8 cellular contexts compared by ENCODE assay signal in genomic region chr5:79612667-79613190, GRCh38. TPM values are rescaled to one million over a fixed set of nuclear protein-coding genes. Genes with fewer than 3 reads are reported as not detected.
A peak's percentile ranks its signal among the peaks of the same experiment; 100 is the strongest.
DNase-seq lines count a peak whose midpoint lies in the region; ATAC-seq and TF ChIP-seq lines count a peak whose summit lies in the region.

No MANE protein-coding gene starts in this region.

- DNase-seq in CD14-positive monocyte (ENCODE audit: low spot score) (no peak), MM.1S (no peak), cardiac fibroblast (ENCODE audit: low read depth in 2 of 2) (no peak), medulla oblongata (ENCODE audit: extremely low spot score) (peak; percentile 37), vagina (ENCODE audit: extremely low spot score in 2 of 2) (no peak), GDM1 (lab: John Stamatoyannopoulos, UW) (no peak), cerebellar cortex (ENCODE audit: low spot score) (no peak)

- peaks cover 28 to 31% of the 10 kb centered on the region in 2 donors for H3K36me3 Mint-ChIP-seq in CD14-positive monocyte

- peaks cover 53% of the 10 kb centered on the region for H3K79me2 ChIP-seq in MM.1S (ENCODE audit: low read length)

- TF ChIP-seq POLR2A in vagina (IDR thresholded peaks at IDR 0.05), result no peak

- peak overlapping the region; percentile 92 for H3K9ac ChIP-seq in MM.1S (ENCODE audit: low read length)

- H3K4me3 Mint-ChIP-seq in CD14-positive monocyte, result peak overlapping the region; percentile 93 to 99

- H3K27me3 ChIP-seq in MM.1S (replicated peaks; ENCODE audit: insufficient read depth, low read length) (no peaks in the 10 kb centered on the region), vagina (no peaks in the 10 kb centered on the region)

- H3K9me3 ChIP-seq in MM.1S (replicated peaks; ENCODE audit: insufficient read depth, low read length), result no peaks in the 10 kb centered on the region
- H3K9me3 ChIP-seq in vagina, result no peaks in the 10 kb centered on the region

- no peaks in the 10 kb centered on the region for H3K27me3 Mint-ChIP-seq in CD14-positive monocyte (ENCODE audit: low read depth in 3 of 3)

- H3K27ac ChIP-seq in MM.1S (ENCODE audit: low read length) (peak overlapping the region; percentile 88), vagina (peak overlapping the region; percentile 80)

- peak overlapping the region; percentile 82 for H2AFZ ChIP-seq in MM.1S (ENCODE audit: low read length)

- peaks cover 3 to 17% (median 8%) of the 10 kb centered on the region in 7 donors for H3K9me3 Mint-ChIP-seq in CD14-positive monocyte

- TF ChIP-seq CTCF in CD14-positive monocyte (IDR thresholded peaks at IDR 0.05) (no peak), MM.1S (IDR thresholded peaks at IDR 0.05; ENCODE audit: low read length) (no peak), cardiac fibroblast (IDR thresholded peaks at IDR 0.05; ENCODE audit: low read depth, low read length) (no peak), vagina (IDR thresholded peaks at IDR 0.05) (no peak)

- H3K4me1 ChIP-seq in MM.1S (ENCODE audit: low read length) (peaks cover 9% of the 10 kb centered on the region), vagina (peaks cover 19% of the 10 kb centered on the region)

- peaks cover 32% of the 10 kb centered on the region for H3K4me1 Mint-ChIP-seq in CD14-positive monocyte

- H3F3A ChIP-seq in MM.1S (ENCODE audit: insufficient read depth, low read length), result peaks cover 16% of the 10 kb centered on the region

- intact Hi-C loops in CD14-positive monocyte (cut with micrococcal nuclease), result loop anchor here (5.0 to 10.0 kb wide), 3 partner anchors 90 to 792 kb away; partner anchors contain the start of genes SERINC5 (in 1 of the 2) and ZFYVE16 (in 1 of the 2)
- intact Hi-C loops in vagina (cut with DNase I), result no loop called here

- peak; percentile 21 for ATAC-seq in GM21515 (IDR thresholded peaks at IDR 0.05; ENCODE audit: unreplicated experiment)

- H3K27ac Mint-ChIP-seq in CD14-positive monocyte, result peak overlapping the region; percentile 99 to 100 (median 99)

- H3K9me2 ChIP-seq in MM.1S (replicated peaks; ENCODE audit: insufficient read depth, low read length), result no peaks in the 10 kb centered on the region

- H4K20me1 ChIP-seq in MM.1S (ENCODE audit: insufficient read depth, low read length), result no peaks in the 10 kb centered on the region

- H3K4me3 ChIP-seq in MM.1S (ENCODE audit: low read length) (peak overlapping the region; percentile 93), cardiac fibroblast (replicated peaks in 1 of 2; ENCODE audit: low read depth in 2 of 2, low read length in 2 of 2) (peak overlapping the region; percentile 79 to 92), vagina (peak overlapping the region; percentile 57 to 79)

- H3K4me2 ChIP-seq in MM.1S (ENCODE audit: low read depth, low read length), result peak overlapping the region; percentile 73

- peaks cover 8% of the 10 kb centered on the region; the same call in 1 of the 2 replicates for H3K36me3 ChIP-seq in MM.1S (replicated peaks; ENCODE audit: insufficient read depth, low read length)
- H3K36me3 ChIP-seq in vagina, result peaks cover 0 to 5% of the 10 kb centered on the region in 2 donors

RNA-seq across cellular contexts. Expression of gene TENT2, which starts 0.5 kb away (rescaled TPM):
- polyA plus RNA-seq in CD14-positive monocyte, result 10 to 100 TPM; 31.9 to 41.3 TPM
- 70.2 TPM for total RNA-seq in vagina
